In genomic region chr12:94692826-94693225, GRCh38 we compare ENCODE assay signal across 7 cellular contexts. TPM values are rescaled to one million over a fixed set of nuclear protein-coding genes. Genes with fewer than 3 reads are reported as not detected.
DNase-seq lines count a peak whose midpoint lies in the region; ATAC-seq, FAIRE-seq and TF ChIP-seq lines count a peak whose summit lies in the region.
"Not testable (repeated sequence)": the region's sequence is repeated elsewhere in the genome, so short reads cannot be mapped to it uniquely, and the experiment has no call there.
"Had no signal": no experiment of that assay in that cellular context is flagged by ENCODE, and none has a peak within 500 bp of the region (broad histone marks: within the 10 kb centered on the region; RNA-seq: fewer than 3 reads in every experiment).

No MANE protein-coding gene starts in this region.

- CTCF ChIA-PET in activated CD8-positive, alpha-beta T cell treated with anti-CD3 and anti-CD28 coated beads for 36 hours (lab: Charles Lee); activated naive CD4-positive, alpha-beta T cell treated with anti-CD3 and anti-CD28 coated beads for 36 hours (lab: Charles Lee): not testable (repeated sequence)

- intact Hi-C loops in activated CD8-positive, alpha-beta T cell treated with anti-CD3 and anti-CD28 coated beads for 36 hours (cut with micrococcal nuclease); activated naive CD4-positive, alpha-beta T cell treated with anti-CD3 and anti-CD28 coated beads for 36 hours (cut with micrococcal nuclease): not testable (repeated sequence)

- H3K4me1 Mint-ChIP-seq in activated CD8-positive, alpha-beta T cell treated with anti-CD3 and anti-CD28 coated beads for 36 hours (ENCODE audit: low read depth); activated naive CD4-positive, alpha-beta T cell treated with anti-CD3 and anti-CD28 coated beads for 36 hours (ENCODE audit: low read depth); mesothelial cell of epicardium; stimulated activated naive B cell treated with anti-CD40 and anti-IgM and Interleukin-4, amounts not matched to agents 10 μg/mL and 1 μg/mL and 100 μg/mL, for 72 hours: not testable (repeated sequence)

- H3K36me3 Mint-ChIP-seq in activated CD8-positive, alpha-beta T cell treated with anti-CD3 and anti-CD28 coated beads for 36 hours (ENCODE audit: low read depth); activated naive CD4-positive, alpha-beta T cell treated with anti-CD3 and anti-CD28 coated beads for 36 hours (ENCODE audit: low read depth); mesothelial cell of epicardium: not testable (repeated sequence)
- H3K36me3 Mint-ChIP-seq in stimulated activated naive B cell treated with anti-CD40 and anti-IgM and Interleukin-4, amounts not matched to agents 10 μg/mL and 1 μg/mL and 100 μg/mL, for 72 hours = peaks cover 10 to 30% of the 10 kb centered on the region in 2 donors

- peak; percentile 9 for FAIRE-seq in GM12892 (lab: Jason Lieb, UNC)

- H3K27me3 Mint-ChIP-seq in activated CD8-positive, alpha-beta T cell treated with anti-CD3 and anti-CD28 coated beads for 36 hours; activated naive CD4-positive, alpha-beta T cell treated with anti-CD3 and anti-CD28 coated beads for 36 hours (ENCODE audit: low read depth); mesothelial cell of epicardium (ENCODE audit: low read depth); stimulated activated naive B cell treated with anti-CD40 and anti-IgM and Interleukin-4, amounts not matched to agents 10 μg/mL and 1 μg/mL and 100 μg/mL, for 72 hours: not testable (repeated sequence)

- not testable (repeated sequence) for TF ChIP-seq CTCF in activated CD8-positive, alpha-beta T cell treated with anti-CD3 and anti-CD28 coated beads for 36 hours (IDR thresholded peaks at IDR 0.05); mesothelial cell of epicardium (IDR thresholded peaks at IDR 0.05; ENCODE audit: unreplicated experiment)

- H3K27ac Mint-ChIP-seq in activated CD8-positive, alpha-beta T cell treated with anti-CD3 and anti-CD28 coated beads for 36 hours; activated naive CD4-positive, alpha-beta T cell treated with anti-CD3 and anti-CD28 coated beads for 36 hours: not testable (repeated sequence)
- peak overlapping the region; percentile 28 for H3K27ac Mint-ChIP-seq in mesothelial cell of epicardium
- peak overlapping the region; percentile 10 for H3K27ac Mint-ChIP-seq in stimulated activated naive B cell treated with anti-CD40 and anti-IgM and Interleukin-4, amounts not matched to agents 10 μg/mL and 1 μg/mL and 100 μg/mL, for 72 hours

- H3K4me3 Mint-ChIP-seq in activated CD8-positive, alpha-beta T cell treated with anti-CD3 and anti-CD28 coated beads for 36 hours; activated naive CD4-positive, alpha-beta T cell treated with anti-CD3 and anti-CD28 coated beads for 36 hours; mesothelial cell of epicardium; stimulated activated naive B cell treated with anti-CD40 and anti-IgM and Interleukin-4, amounts not matched to agents 10 μg/mL and 1 μg/mL and 100 μg/mL, for 72 hours: not testable (repeated sequence)

- not testable (repeated sequence) for H3K9me3 Mint-ChIP-seq in activated CD8-positive, alpha-beta T cell treated with anti-CD3 and anti-CD28 coated beads for 36 hours; activated naive CD4-positive, alpha-beta T cell treated with anti-CD3 and anti-CD28 coated beads for 36 hours; mesothelial cell of epicardium; stimulated activated naive B cell treated with anti-CD40 and anti-IgM and Interleukin-4, amounts not matched to agents 10 μg/mL and 1 μg/mL and 100 μg/mL, for 72 hours

- not testable (repeated sequence) for DNase-seq in GM12892 (ENCODE audit: insufficient read length); mesothelial cell of epicardium (ENCODE audit: low spot score in 2 of 2, unreplicated experiment in 2 of 2); stimulated activated naive B cell treated with anti-CD40 and anti-IgM and Interleukin-4, amounts not matched to agents 10 μg/mL and 1 μg/mL and 100 μg/mL, for 72 hours
- peak; percentile 15 for DNase-seq in activated CD8-positive, alpha-beta T cell treated with anti-CD3 and anti-CD28 coated beads for 36 hours
- peak; percentile 11 for DNase-seq in activated naive CD4-positive, alpha-beta T cell treated with anti-CD3 and anti-CD28 coated beads for 36 hours
- peak; percentile 19 for DNase-seq in stimulated activated CD4-positive, alpha-beta T cell treated with anti-CD3 and anti-CD28 coated beads, Interleukin-15, amount 100 ng/mL, for 24 hours

- POLR2A ChIA-PET in activated CD8-positive, alpha-beta T cell treated with anti-CD3 and anti-CD28 coated beads for 36 hours (lab: Charles Lee) = not testable (repeated sequence)

- ATAC-seq in activated CD8-positive, alpha-beta T cell treated with anti-CD3 and anti-CD28 coated beads for 36 hours; stimulated activated naive B cell treated with anti-CD40 and anti-IgM and Interleukin-4, amounts not matched to agents 10 μg/mL and 1 μg/mL and 100 μg/mL, for 72 hours (replicated peaks): not testable (repeated sequence)

- not testable (repeated sequence) for TF ChIP-seq POLR2A in GM12892 (IDR thresholded peaks at IDR 0.05; ENCODE audit: low read depth, low read length)

RNA-seq across cellular contexts. Expression of gene TMCC3, which starts 42.5 kb away (rescaled TPM):
- 16.0 TPM for polyA plus RNA-seq in GM12892 (2012; ENCODE audit: missing spikeins)
- under 1 TPM; 0.11 to 0.25 TPM for total RNA-seq in activated CD8-positive, alpha-beta T cell treated with anti-CD3 and anti-CD28 coated beads for 36 hours
- under 1 TPM in 1 of 2 experiments, not detected in 1; 0.05 TPM for total RNA-seq in activated naive CD4-positive, alpha-beta T cell treated with anti-CD3 and anti-CD28 coated beads for 36 hours
- total RNA-seq in mesothelial cell of epicardium = 10.1 to 11.7 TPM (median 11.5 TPM) in 3 replicates
- total RNA-seq: HFFc6 had no signal
